Comparison of ENCODE assay signal across 1 cellular context in the genomic region with DNA sequence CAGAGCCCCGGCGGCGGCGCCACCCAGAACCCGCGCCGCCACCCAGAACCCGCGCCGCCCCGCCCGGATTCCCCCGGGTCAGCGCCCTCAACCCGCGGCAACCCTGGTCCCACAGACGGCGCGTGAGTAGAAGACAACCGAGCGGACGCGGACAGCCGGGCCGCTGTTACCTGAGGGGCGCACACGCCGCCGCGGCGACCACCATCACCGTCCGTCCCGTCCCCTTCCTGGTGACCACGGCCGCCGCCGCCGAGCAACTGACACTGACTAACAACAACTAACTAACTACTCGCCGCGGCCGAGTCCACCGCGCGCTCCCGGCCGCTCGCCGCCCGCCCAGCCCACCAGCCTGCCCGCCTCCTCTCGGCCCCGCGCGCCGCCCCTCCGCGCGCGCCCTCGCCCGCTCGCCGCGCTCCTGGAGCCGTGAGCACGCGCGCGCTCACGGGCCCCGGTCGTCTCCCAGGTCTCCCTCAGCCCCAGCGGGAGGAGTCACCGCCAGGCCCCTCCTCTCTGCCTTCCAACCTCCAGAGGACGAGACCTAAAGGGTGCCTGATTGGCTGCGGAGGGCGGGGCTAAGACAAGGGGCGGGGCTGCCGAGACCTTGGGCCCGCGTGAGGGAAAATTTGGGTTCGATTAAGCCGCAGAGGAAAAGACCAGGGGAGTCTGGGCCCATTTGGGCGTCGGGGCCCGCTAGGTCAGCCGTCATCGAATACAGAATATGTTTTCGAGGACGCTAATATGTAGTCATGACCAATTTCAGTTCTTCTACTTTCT.
TF ChIP-seq lines count a peak whose summit lies in the region.

A gene with protein sequence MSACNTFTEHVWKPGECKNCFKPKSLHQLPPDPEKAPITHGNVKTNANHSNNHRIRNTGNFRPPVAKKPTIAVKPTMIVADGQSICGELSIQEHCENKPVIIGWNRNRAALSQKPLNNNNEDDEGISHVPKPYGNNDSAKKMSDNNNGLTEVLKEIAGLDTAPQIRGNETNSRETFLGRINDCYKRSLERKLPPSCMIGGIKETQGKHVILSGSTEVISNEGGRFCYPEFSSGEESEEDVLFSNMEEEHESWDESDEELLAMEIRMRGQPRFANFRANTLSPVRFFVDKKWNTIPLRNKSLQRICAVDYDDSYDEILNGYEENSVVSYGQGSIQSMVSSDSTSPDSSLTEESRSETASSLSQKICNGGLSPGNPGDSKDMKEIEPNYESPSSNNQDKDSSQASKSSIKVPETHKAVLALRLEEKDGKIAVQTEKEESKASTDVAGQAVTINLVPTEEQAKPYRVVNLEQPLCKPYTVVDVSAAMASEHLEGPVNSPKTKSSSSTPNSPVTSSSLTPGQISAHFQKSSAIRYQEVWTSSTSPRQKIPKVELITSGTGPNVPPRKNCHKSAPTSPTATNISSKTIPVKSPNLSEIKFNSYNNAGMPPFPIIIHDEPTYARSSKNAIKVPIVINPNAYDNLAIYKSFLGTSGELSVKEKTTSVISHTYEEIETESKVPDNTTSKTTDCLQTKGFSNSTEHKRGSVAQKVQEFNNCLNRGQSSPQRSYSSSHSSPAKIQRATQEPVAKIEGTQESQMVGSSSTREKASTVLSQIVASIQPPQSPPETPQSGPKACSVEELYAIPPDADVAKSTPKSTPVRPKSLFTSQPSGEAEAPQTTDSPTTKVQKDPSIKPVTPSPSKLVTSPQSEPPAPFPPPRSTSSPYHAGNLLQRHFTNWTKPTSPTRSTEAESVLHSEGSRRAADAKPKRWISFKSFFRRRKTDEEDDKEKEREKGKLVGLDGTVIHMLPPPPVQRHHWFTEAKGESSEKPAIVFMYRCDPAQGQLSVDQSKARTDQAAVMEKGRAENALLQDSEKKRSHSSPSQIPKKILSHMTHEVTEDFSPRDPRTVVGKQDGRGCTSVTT (N-terminal part only) (minus strand): TSS at position 269 of the 774 bp plus-strand sequence. CDS start 238,178 bp downstream, outside the sequence.

TF ChIP-seq in HCT116, 20 proteins besides CTCF, POLR2A, EP300 and RAD21 (continued from another document):
- TF ChIP-seq, protein P1, sequence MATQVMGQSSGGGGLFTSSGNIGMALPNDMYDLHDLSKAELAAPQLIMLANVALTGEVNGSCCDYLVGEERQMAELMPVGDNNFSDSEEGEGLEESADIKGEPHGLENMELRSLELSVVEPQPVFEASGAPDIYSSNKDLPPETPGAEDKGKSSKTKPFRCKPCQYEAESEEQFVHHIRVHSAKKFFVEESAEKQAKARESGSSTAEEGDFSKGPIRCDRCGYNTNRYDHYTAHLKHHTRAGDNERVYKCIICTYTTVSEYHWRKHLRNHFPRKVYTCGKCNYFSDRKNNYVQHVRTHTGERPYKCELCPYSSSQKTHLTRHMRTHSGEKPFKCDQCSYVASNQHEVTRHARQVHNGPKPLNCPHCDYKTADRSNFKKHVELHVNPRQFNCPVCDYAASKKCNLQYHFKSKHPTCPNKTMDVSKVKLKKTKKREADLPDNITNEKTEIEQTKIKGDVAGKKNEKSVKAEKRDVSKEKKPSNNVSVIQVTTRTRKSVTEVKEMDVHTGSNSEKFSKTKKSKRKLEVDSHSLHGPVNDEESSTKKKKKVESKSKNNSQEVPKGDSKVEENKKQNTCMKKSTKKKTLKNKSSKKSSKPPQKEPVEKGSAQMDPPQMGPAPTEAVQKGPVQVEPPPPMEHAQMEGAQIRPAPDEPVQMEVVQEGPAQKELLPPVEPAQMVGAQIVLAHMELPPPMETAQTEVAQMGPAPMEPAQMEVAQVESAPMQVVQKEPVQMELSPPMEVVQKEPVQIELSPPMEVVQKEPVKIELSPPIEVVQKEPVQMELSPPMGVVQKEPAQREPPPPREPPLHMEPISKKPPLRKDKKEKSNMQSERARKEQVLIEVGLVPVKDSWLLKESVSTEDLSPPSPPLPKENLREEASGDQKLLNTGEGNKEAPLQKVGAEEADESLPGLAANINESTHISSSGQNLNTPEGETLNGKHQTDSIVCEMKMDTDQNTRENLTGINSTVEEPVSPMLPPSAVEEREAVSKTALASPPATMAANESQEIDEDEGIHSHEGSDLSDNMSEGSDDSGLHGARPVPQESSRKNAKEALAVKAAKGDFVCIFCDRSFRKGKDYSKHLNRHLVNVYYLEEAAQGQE (IDR thresholded peaks at IDR 0.05; ENCODE audit: low read depth) = no peak
- TF ChIP-seq, protein P2, sequence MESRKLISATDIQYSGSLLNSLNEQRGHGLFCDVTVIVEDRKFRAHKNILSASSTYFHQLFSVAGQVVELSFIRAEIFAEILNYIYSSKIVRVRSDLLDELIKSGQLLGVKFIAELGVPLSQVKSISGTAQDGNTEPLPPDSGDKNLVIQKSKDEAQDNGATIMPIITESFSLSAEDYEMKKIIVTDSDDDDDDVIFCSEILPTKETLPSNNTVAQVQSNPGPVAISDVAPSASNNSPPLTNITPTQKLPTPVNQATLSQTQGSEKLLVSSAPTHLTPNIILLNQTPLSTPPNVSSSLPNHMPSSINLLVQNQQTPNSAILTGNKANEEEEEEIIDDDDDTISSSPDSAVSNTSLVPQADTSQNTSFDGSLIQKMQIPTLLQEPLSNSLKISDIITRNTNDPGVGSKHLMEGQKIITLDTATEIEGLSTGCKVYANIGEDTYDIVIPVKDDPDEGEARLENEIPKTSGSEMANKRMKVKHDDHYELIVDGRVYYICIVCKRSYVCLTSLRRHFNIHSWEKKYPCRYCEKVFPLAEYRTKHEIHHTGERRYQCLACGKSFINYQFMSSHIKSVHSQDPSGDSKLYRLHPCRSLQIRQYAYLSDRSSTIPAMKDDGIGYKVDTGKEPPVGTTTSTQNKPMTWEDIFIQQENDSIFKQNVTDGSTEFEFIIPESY (IDR thresholded peaks at IDR 0.05; ENCODE audit: extremely low read depth, insufficient replicate concordance, low read length) = no peak
- no peak for TF ChIP-seq EZH2phosphoT487 (IDR thresholded peaks at IDR 0.05; ENCODE audit: borderline replicate concordance)
- no peak for TF ChIP-seq EZH2 (IDR thresholded peaks at IDR 0.05)
- TF ChIP-seq POLR2AphosphoS5 (IDR thresholded peaks at IDR 0.05; ENCODE audit: low read depth, low read length) = peak; percentile 75
- TF ChIP-seq, protein P3, sequence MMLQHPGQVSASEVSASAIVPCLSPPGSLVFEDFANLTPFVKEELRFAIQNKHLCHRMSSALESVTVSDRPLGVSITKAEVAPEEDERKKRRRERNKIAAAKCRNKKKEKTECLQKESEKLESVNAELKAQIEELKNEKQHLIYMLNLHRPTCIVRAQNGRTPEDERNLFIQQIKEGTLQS (IDR thresholded peaks at IDR 0.05) = no peak
- TF ChIP-seq ELF1 (IDR thresholded peaks at IDR 0.05; ENCODE audit: borderline replicate concordance, low read depth) = no peak
- no peak for TF ChIP-seq CBX3 (IDR thresholded peaks at IDR 0.05; ENCODE audit: low read depth)
- peak; percentile 48; the same call in 1 of the 2 replicates for TF ChIP-seq ZFX (IDR thresholded peaks at IDR 0.05)
- no peak for TF ChIP-seq EGR1 (IDR thresholded peaks at IDR 0.05; ENCODE audit: low read depth)
- TF ChIP-seq, protein P4, sequence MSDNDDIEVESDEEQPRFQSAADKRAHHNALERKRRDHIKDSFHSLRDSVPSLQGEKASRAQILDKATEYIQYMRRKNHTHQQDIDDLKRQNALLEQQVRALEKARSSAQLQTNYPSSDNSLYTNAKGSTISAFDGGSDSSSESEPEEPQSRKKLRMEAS (IDR thresholded peaks at IDR 0.05) = peak; percentile 33; the same call in 1 of the 2 replicates
- no peak for TF ChIP-seq JUND (IDR thresholded peaks at IDR 0.05)
- no peak for TF ChIP-seq TCF7L2 (IDR thresholded peaks at IDR 0.05; ENCODE audit: borderline replicate concordance, extremely low read depth, insufficient read depth, insufficient read length)
- TF ChIP-seq YY1 (IDR thresholded peaks at IDR 0.05; ENCODE audit: extremely low read depth, insufficient replicate concordance, low read depth, low read length) = no peak
- no peak for TF ChIP-seq SRF (IDR thresholded peaks at IDR 0.05; ENCODE audit: low read depth)
